ENCODE assay signal across 8 cellular contexts in genomic region chr1:43389326-43390313, GRCh38. TPM values are rescaled to one million over a fixed set of nuclear protein-coding genes. Genes with fewer than 3 reads are reported as not detected.
A peak's percentile ranks its signal among the peaks of the same experiment; 100 is the strongest.
DNase-seq lines count a peak whose midpoint lies in the region; ATAC-seq, FAIRE-seq and TF ChIP-seq lines count a peak whose summit lies in the region.

MED8 (minus strand) TSS chr1:43389800; CDS start chr1:43389764, 36 bp downstream.
SZT2 (plus strand) TSS chr1:43389899; CDS start chr1:43389969, 70 bp downstream.

- H3K4me1 Mint-ChIP-seq in IgD-negative memory B cell, result peaks cover 30 to 45% (median 30%) of the 10 kb centered on the region in 3 donors

- DNase-seq in D721Med (ENCODE audit: insufficient read length, low spot score), result peak; percentile 72
- peak; percentile 98 for DNase-seq in OCI-M1 (lab: John Stamatoyannopoulos, UW)
- DNase-seq in activated T-cell treated with anti-CD3 and anti-CD28 coated beads for 24 hours (ENCODE audit: low read depth), result peak; percentile 92
- peak; percentile 96 for DNase-seq in epidermal melanocyte (ENCODE audit: insufficient read length, low spot score)
- peak; percentile 93 for DNase-seq in middle frontal gyrus (ENCODE audit: extremely low spot score, low spot score)
- DNase-seq in stimulated activated CD8-positive, alpha-beta memory T cell treated with anti-CD3 and anti-CD28 coated beads, Interleukin-2, amount 100 ng/mL, for 1 hour (ENCODE audit: low read depth in 2 of 2), result peak; percentile 84 to 87

- no peak for TF ChIP-seq CTCF in D721Med (IDR thresholded peaks at IDR 0.05; ENCODE audit: insufficient read depth, missing control alignments)

- peak within 1 kb of the TSS; percentile 65 to 99 (median 96) for H3K27ac Mint-ChIP-seq in IgD-negative memory B cell

- H3K4me3 Mint-ChIP-seq in IgD-negative memory B cell, result peak within 1 kb of the TSS; percentile 97 to 100 (median 100)

- FAIRE-seq in D721Med (lab: Jason Lieb, UNC), result no peak

- H3K9me3 Mint-ChIP-seq in IgD-negative memory B cell, result no peaks in the 10 kb centered on the region

- no peaks in the 10 kb centered on the region for H3K36me3 Mint-ChIP-seq in IgD-negative memory B cell

- peak; percentile 83 for ATAC-seq in GM21528 (IDR thresholded peaks at IDR 0.05; ENCODE audit: low FRiP score, unreplicated experiment)

- no peaks in the 10 kb centered on the region for H3K27me3 Mint-ChIP-seq in IgD-negative memory B cell

RNA-seq across cellular contexts. Expression of gene MED8, which starts in this region (rescaled TPM):
- 45.4 TPM for polyA plus RNA-seq in IgD-negative memory B cell

RNA-seq across cellular contexts. Expression of gene SZT2, which starts in this region (rescaled TPM):
- 8.0 TPM for polyA plus RNA-seq in IgD-negative memory B cell

Comparison
In these comparisons a context has a peak if more than half of its experiments do, and no peak if none do; other contexts are left out.
1. Peak in every context shown above with its lines: DNase-seq and ATAC-seq.